In the genomic region with DNA sequence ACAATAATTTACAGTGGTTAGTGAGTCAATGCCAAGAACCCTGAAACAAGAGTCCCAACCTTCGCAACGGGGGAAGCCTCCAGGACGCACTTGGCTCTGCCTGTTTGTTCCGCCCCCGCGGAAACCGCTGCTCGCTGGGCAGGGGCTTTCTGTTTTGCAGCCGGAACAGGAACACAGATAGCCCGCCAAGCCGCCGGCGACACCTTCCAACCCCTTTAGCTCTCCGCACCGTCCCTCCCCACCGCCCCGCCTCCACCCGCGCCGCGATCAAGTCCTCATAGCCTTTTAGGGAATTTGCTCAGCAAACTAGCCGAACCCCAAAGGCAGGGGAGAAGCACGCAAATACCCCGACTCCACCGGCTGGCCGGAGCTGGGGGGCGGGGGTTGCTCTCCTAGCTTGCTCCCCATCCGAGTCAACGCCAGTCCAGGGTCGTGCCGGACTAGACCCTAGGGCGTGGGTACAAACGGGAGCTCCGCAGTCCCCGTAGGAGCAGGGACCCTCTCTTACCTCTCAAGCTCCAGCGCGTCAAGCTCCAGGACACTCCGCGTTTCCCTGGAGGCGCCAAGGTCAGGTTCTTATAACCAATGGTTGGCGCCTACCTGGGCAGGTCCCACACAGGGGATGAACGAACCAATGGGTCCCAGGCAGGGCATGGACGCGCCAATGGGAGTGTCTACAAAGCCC, we compare ENCODE assay signal across 7 cellular contexts. TPM values are rescaled to one million over a fixed set of nuclear protein-coding genes. Genes with fewer than 3 reads are reported as not detected.
DNase-seq lines count a peak whose midpoint lies in the region; ATAC-seq and TF ChIP-seq lines count a peak whose summit lies in the region.

TSS of gene SLFN13 (minus strand) at position 553 of the 685 bp plus-strand sequence. CDS start 3,086 bp downstream, outside the sequence.

- no peaks in the 10 kb centered on the region for H4K20me1 ChIP-seq in neural cell (ENCODE audit: insufficient read depth)

- no peaks in the 10 kb centered on the region for H3K9me2 ChIP-seq in neural cell (ENCODE audit: insufficient read depth, low read length)

- H3K4me2 ChIP-seq in neural cell (ENCODE audit: low read length): no peak within 1 kb of the TSS

- peak; percentile 92 for DNase-seq in NOMO-1 treated with DMSO at 0.1 percent for 48 hours (lab: John Stamatoyannopoulos, UW; ENCODE audit: unreplicated experiment)
- DNase-seq in activated T-cell treated with anti-CD3 and anti-CD28 coated beads for 24 hours (ENCODE audit: low read depth): peak; percentile 86
- peak; percentile 76 for DNase-seq in fibroblast of mammary gland (ENCODE audit: low read depth)

- TF ChIP-seq CTCF in fibroblast of mammary gland (conservative IDR thresholded peaks at IDR 0.05; ENCODE audit: control insufficient read depth, insufficient read depth, low read depth, low read length) (no peak), neural cell (IDR thresholded peaks at IDR 0.05; ENCODE audit: poor library complexity, severe bottlenecking) (no peak)

- H3K27ac ChIP-seq in neural cell (ENCODE audit: low read length): no peak within 1 kb of the TSS
- H3K27ac ChIP-seq in stomach smooth muscle (ENCODE audit: low read length): no peak within 1 kb of the TSS

- H2AFZ ChIP-seq in neural cell (ENCODE audit: low read depth, low read length): no peak within 1 kb of the TSS

- no peak for TF ChIP-seq EP300 in neural cell (conservative IDR thresholded peaks at IDR 0.05; ENCODE audit: poor library complexity, severe bottlenecking)

- no peaks in the 10 kb centered on the region for H3K79me2 ChIP-seq in neural cell (replicated peaks; ENCODE audit: insufficient read depth, low read length)

- peaks cover 9% of the 10 kb centered on the region for H3K4me1 ChIP-seq in stomach smooth muscle (ENCODE audit: control insufficient read depth, insufficient read depth, low read length)

- H3K36me3 ChIP-seq in neural cell (ENCODE audit: insufficient read depth, low read length) (no peaks in the 10 kb centered on the region), stomach smooth muscle (ENCODE audit: control insufficient read depth in 2 of 2, insufficient read depth in 2 of 2, low read length in 2 of 2) (no peaks in the 10 kb centered on the region)

- H3K9ac ChIP-seq in neural cell (ENCODE audit: low read length) (no peak within 1 kb of the TSS), stomach smooth muscle (ENCODE audit: low read length in 2 of 2) (peak within 1 kb of the TSS in 1 of 2 donors; percentile 40)

- H3K4me3 ChIP-seq in fibroblast of mammary gland (ENCODE audit: control insufficient read depth, low read depth, low read length) (peak within 1 kb of the TSS; percentile 56), neural cell (ENCODE audit: low read length) (peak within 1 kb of the TSS; percentile 57), stomach smooth muscle (ENCODE audit: low read length in 2 of 2) (peak within 1 kb of the TSS; percentile 26 to 70)

- H3K27me3 ChIP-seq in neural cell (ENCODE audit: insufficient read depth, low read depth, low read length) (peaks cover 79% of the 10 kb centered on the region), stomach smooth muscle (ENCODE audit: control insufficient read depth in 1 of 2, insufficient read depth in 2 of 2, low read length in 2 of 2) (peaks cover 24 to 34% of the 10 kb centered on the region in 2 donors)

- H3F3A ChIP-seq in neural cell (ENCODE audit: insufficient read depth, low read length, poor library complexity, severe bottlenecking): no peaks in the 10 kb centered on the region

- H3K9me3 ChIP-seq in neural cell (ENCODE audit: low read length) (peaks cover 3% of the 10 kb centered on the region), stomach smooth muscle (ENCODE audit: control insufficient read depth in 2 of 2, low read length in 2 of 2) (no peaks in the 10 kb centered on the region)

- ATAC-seq in GM18870 (IDR thresholded peaks at IDR 0.05; ENCODE audit: unreplicated experiment) (peak; percentile 62), HG03097 (IDR thresholded peaks at IDR 0.05; ENCODE audit: low FRiP score, unreplicated experiment) (peak; percentile 65)

- no peak for TF ChIP-seq RAD21 in neural cell (conservative IDR thresholded peaks at IDR 0.05)

TF ChIP-seq in neural cell, 6 proteins besides CTCF, POLR2A, EP300 and RAD21:
- no peak for TF ChIP-seq REST (IDR thresholded peaks at IDR 0.05; ENCODE audit: borderline replicate concordance)
- peak; percentile 83 for TF ChIP-seq EZH2 (IDR thresholded peaks at IDR 0.05; ENCODE audit: borderline replicate concordance, insufficient read depth, low read length, poor library complexity, severe bottlenecking)

RNA-seq across cellular contexts. Expression of gene SLFN13, which starts in this region (rescaled TPM):
- 0.20 TPM in 1 of 2 replicates, not detected in the other for polyA plus RNA-seq in neural cell
- polyA minus RNA-seq in neural cell: not detected in 2 replicates
